Comparison of ENCODE assay signal across 8 cellular contexts in genomic region chr19:18020212-18021067, GRCh38. TPM values are rescaled to one million over a fixed set of nuclear protein-coding genes. Genes with fewer than 3 reads are reported as not detected.
DNase-seq lines count a peak whose midpoint lies in the region; ATAC-seq and TF ChIP-seq lines count a peak whose summit lies in the region.

No MANE protein-coding gene starts in this region.

- TF ChIP-seq CTCF in activated B cell treated with CpG ODN at 0.5 μM for 24 hours (IDR thresholded peaks at IDR 0.05) = no peak

- H3K9me3 Mint-ChIP-seq in activated B cell treated with CpG ODN at 0.5 μM for 24 hours = peaks cover 3% of the 10 kb centered on the region

- POLR2A ChIA-PET in activated B cell treated with CpG ODN at 0.5 μM for 24 hours (lab: Charles Lee) = interaction anchor here (0.6 to 23.7 kb wide), 16 partner anchors 9 to 284 kb away, joined by 3 to 779 read pairs (median 5); partner anchors contain the start of genes ARRDC2 and RPL18A

- CTCF ChIA-PET in activated B cell treated with CpG ODN at 0.5 μM for 24 hours (lab: Charles Lee) = interaction anchor here (1.5 to 1.6 kb wide), 2 partner anchors 25 to 37 kb away, joined by 4 to 7 read pairs; no protein-coding TSS in a partner anchor

- peaks cover 4% of the 10 kb centered on the region for H3K36me3 Mint-ChIP-seq in activated B cell treated with CpG ODN at 0.5 μM for 24 hours (ENCODE audit: low read depth)

- peak overlapping the region; percentile 97 for H3K27ac Mint-ChIP-seq in activated B cell treated with CpG ODN at 0.5 μM for 24 hours

- peak overlapping the region; percentile 69 for H3K4me3 Mint-ChIP-seq in activated B cell treated with CpG ODN at 0.5 μM for 24 hours

- H3K27me3 Mint-ChIP-seq in activated B cell treated with CpG ODN at 0.5 μM for 24 hours = no peaks in the 10 kb centered on the region

- DNase-seq in COLO668 (lab: John Stamatoyannopoulos, UW; ENCODE audit: unreplicated experiment) = peak; percentile 56
- no peak for DNase-seq in activated B cell treated with CpG ODN at 0.5 μM for 24 hours
- DNase-seq in Right ventricle myocardium superior = peak; percentile 96
- peak; percentile 90 for DNase-seq in putamen (ENCODE audit: low spot score)
- DNase-seq in NOMO-1 treated with dmso at 0.1 percent for 144 hours (lab: John Stamatoyannopoulos, UW; ENCODE audit: unreplicated experiment) = no peak
- DNase-seq in 8988T = no peak

- peaks cover 81% of the 10 kb centered on the region for H3K4me1 Mint-ChIP-seq in activated B cell treated with CpG ODN at 0.5 μM for 24 hours

- no peak for ATAC-seq in activated B cell treated with CpG ODN at 0.5 μM for 24 hours (ENCODE audit: low read depth)
- ATAC-seq in Right ventricle myocardium superior (ENCODE audit: poor library complexity) = peak; percentile 73
- ATAC-seq in GM21390 (IDR thresholded peaks at IDR 0.05; ENCODE audit: unreplicated experiment) = no peak
- ATAC-seq in GM21786 (IDR thresholded peaks at IDR 0.05; ENCODE audit: unreplicated experiment) = no peak

- intact Hi-C loops in activated B cell treated with CpG ODN at 0.5 μM for 24 hours (cut with micrococcal nuclease) = loop anchor here (1.0 to 5.0 kb wide), 5 partner anchors 12 to 152 kb away; partner anchors contain the start of genes ARRDC2, IFI30 and MAST3
- intact Hi-C loops in Right ventricle myocardium superior (cut with DNase I) = no loop called here

RNA-seq across cellular contexts. Expression of gene ARRDC2, which starts 12.5 kb away (rescaled TPM):
- total RNA-seq in activated B cell treated with CpG ODN at 0.5 μM for 24 hours = 147 and 168 TPM in 2 replicates
- total RNA-seq in Right ventricle myocardium superior = 19.1 TPM

RNA-seq across cellular contexts. Expression of gene KCNN1, which starts 53.5 kb away (rescaled TPM):
- total RNA-seq in activated B cell treated with CpG ODN at 0.5 μM for 24 hours = 0.17 TPM in 1 of 2 replicates, not detected in the other
- not detected for total RNA-seq in Right ventricle myocardium superior

Comparison
In these comparisons a context has a peak if more than half of its experiments do, and no peak if none do; other contexts are left out.
1. DNase-seq: peak in COLO668 (single experiment), Right ventricle myocardium superior (single experiment) and putamen (single experiment); none in activated B cell treated with CpG ODN at 0.5 μM for 24 hours (single experiment), NOMO-1 treated with dmso at 0.1 percent for 144 hours (single experiment) and 8988T (single experiment).